29 cellular contexts compared by ENCODE assay signal in the genomic region with DNA sequence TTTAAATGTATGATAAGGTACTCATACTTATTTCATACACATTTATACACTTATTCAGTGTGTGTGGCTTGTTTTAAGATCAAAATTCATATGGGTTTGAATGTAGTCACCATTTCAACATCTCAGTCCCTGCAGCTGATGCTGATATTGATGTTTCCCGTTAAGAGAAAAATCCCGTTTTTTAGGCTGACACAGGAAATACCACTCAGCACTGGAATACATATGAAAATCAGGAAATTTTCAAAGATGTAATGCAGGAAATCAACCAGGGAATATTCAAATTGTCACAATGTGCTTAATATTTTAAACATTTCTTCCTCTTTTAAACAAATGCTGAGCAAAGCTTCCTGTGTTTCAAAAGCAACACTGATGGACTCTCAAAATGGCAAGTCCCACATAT.
DNase-seq lines count a peak whose midpoint lies in the region; ATAC-seq and TF ChIP-seq lines count a peak whose summit lies in the region.
"Had no signal": no experiment of that assay in that cellular context is flagged by ENCODE, and none has a peak within 500 bp of the region (broad histone marks: within the 10 kb centered on the region; RNA-seq: fewer than 3 reads in every experiment).

No MANE protein-coding gene starts in this region.

- intact Hi-C loops in CD14-positive monocyte (cut with micrococcal nuclease) (loop anchor here in 1 of 2 donors (5.0 to 10.0 kb wide), 3 partner anchors 68 to 130 kb away; partner anchors contain the start of gene MARCKS), HCT116 (cut with micrococcal nuclease) (no loop called here), left lung (cut with DNase I) (no loop called here)
- intact Hi-C loops in dendritic cell treated with granulocyte-macrophage colony-stimulating factor and Interleukin-4, amounts not matched to agents 40 ng/mL and 50 ng/mL, for 4 days (cut with micrococcal nuclease), result loop anchor here (5.0 kb wide), 1 partner anchor 45 kb away; no protein-coding TSS in a partner anchor

- H4K20me1 ChIP-seq in HCT116 (ENCODE audit: insufficient read depth), result no peaks in the 10 kb centered on the region

- H3K4me3 Mint-ChIP-seq in CD14-positive monocyte, result peak overlapping the region in 1 of 2 donors; percentile 15
- no peak overlapping the region for H3K4me3 Mint-ChIP-seq in dendritic cell treated with granulocyte-macrophage colony-stimulating factor and Interleukin-4, amounts not matched to agents 40 ng/mL and 50 ng/mL, for 4 days
- H3K4me3 Mint-ChIP-seq: activated CD4-positive, alpha-beta T cell treated with anti-CD3 and anti-CD28 coated beads, Interleukin-2, amount 10 ng/mL, durations not matched to agents 24 days and 14 days; activated CD8-positive, alpha-beta memory T cell treated with anti-CD3 and anti-CD28 coated beads, Interleukin-2, amount 10 ng/mL, durations not matched to agents 7 days and 5 days; activated T-helper 17 cell treated with anti-CD3 and anti-CD28 coated beads, Interleukin-2, amount 50 U/mL, for 72 hours; CD4-positive, CD25-positive, alpha-beta regulatory T cell; nephron; stimulated activated effector memory CD8-positive, alpha-beta T cell treated with anti-CD3 and anti-CD28 coated beads, Interleukin-12 subunit alpha, Interleukin-12 subunit beta, amount 100 ng/mL, for 72 hours had no signal

- no peaks in the 10 kb centered on the region for H3K9me2 ChIP-seq in HCT116 (ENCODE audit: insufficient read depth)

- peaks cover 0 to 2% (median 0%) of the 10 kb centered on the region in 3 donors for H3K27me3 Mint-ChIP-seq in CD14-positive monocyte (ENCODE audit: low read depth in 3 of 3)
- H3K27me3 Mint-ChIP-seq in dendritic cell treated with granulocyte-macrophage colony-stimulating factor and Interleukin-4, amounts not matched to agents 40 ng/mL and 50 ng/mL, for 4 days, result no peaks in the 10 kb centered on the region
- H3K27me3 Mint-ChIP-seq: activated CD4-positive, alpha-beta T cell treated with anti-CD3 and anti-CD28 coated beads, Interleukin-2, amount 10 ng/mL, durations not matched to agents 24 days and 14 days; activated CD8-positive, alpha-beta memory T cell treated with anti-CD3 and anti-CD28 coated beads, Interleukin-2, amount 10 ng/mL, durations not matched to agents 7 days and 5 days had no signal

- no peaks in the 10 kb centered on the region for H3K79me2 ChIP-seq in HCT116 (ENCODE audit: insufficient read depth, low read length)

- H3K9me3 Mint-ChIP-seq in CD14-positive monocyte, result peaks cover 0 to 3% (median 0%) of the 10 kb centered on the region in 7 donors
- no peaks in the 10 kb centered on the region for H3K9me3 Mint-ChIP-seq in dendritic cell treated with granulocyte-macrophage colony-stimulating factor and Interleukin-4, amounts not matched to agents 40 ng/mL and 50 ng/mL, for 4 days
- H3K9me3 Mint-ChIP-seq: activated CD4-positive, alpha-beta T cell treated with anti-CD3 and anti-CD28 coated beads, Interleukin-2, amount 10 ng/mL, durations not matched to agents 24 days and 14 days; activated naive CD4-positive, alpha-beta T cell treated with anti-CD3 and anti-CD28 coated beads, Interleukin-2, amount 50 U/mL, for 72 hours; activated T-helper 17 cell treated with anti-CD3 and anti-CD28 coated beads, Interleukin-2, amount 50 U/mL, for 72 hours; CD4-positive, CD25-positive, alpha-beta regulatory T cell; nephron; stimulated activated effector memory CD8-positive, alpha-beta T cell treated with anti-CD3 and anti-CD28 coated beads, Interleukin-12 subunit alpha, Interleukin-12 subunit beta, amount 100 ng/mL, for 72 hours had no signal

- peaks cover 33% of the 10 kb centered on the region for H3K4me1 Mint-ChIP-seq in CD14-positive monocyte
- peaks cover 47% of the 10 kb centered on the region for H3K4me1 Mint-ChIP-seq in dendritic cell treated with granulocyte-macrophage colony-stimulating factor and Interleukin-4, amounts not matched to agents 40 ng/mL and 50 ng/mL, for 4 days (ENCODE audit: low read depth)
- H3K4me1 Mint-ChIP-seq: activated CD4-positive, alpha-beta T cell treated with anti-CD3 and anti-CD28 coated beads, Interleukin-2, amount 10 ng/mL, durations not matched to agents 24 days and 14 days; activated T-helper 17 cell treated with anti-CD3 and anti-CD28 coated beads, Interleukin-2, amount 50 U/mL, for 72 hours; CD4-positive, CD25-positive, alpha-beta regulatory T cell; nephron; stimulated activated effector memory CD8-positive, alpha-beta T cell treated with anti-CD3 and anti-CD28 coated beads, Interleukin-12 subunit alpha, Interleukin-12 subunit beta, amount 100 ng/mL, for 72 hours had no signal

- DNase-seq in CD14-positive monocyte (ENCODE audit: low spot score) (no peak), HCT116 (ENCODE audit: low read depth, low spot score) (no peak), lung microvascular endothelial cell (ENCODE audit: low read depth in 2 of 2) (peak; percentile 66 to 74), putamen (ENCODE audit: low spot score) (no peak), left lung (no peak), NAMALWA (ENCODE audit: low spot score) (no peak)
- DNase-seq: activated CD4-positive, alpha-beta T cell treated with anti-CD3 and anti-CD28 coated beads, Interleukin-2, amount 10 ng/mL, durations not matched to agents 24 days and 14 days; activated CD8-positive, alpha-beta memory T cell treated with anti-CD3 and anti-CD28 coated beads, Interleukin-2, amount 10 ng/mL, durations not matched to agents 7 days and 5 days; CD4-positive, CD25-positive, alpha-beta regulatory T cell; cerebellar nuclear complex; effector memory CD4-positive, alpha-beta T cell; Kasumi-1; NCI-H1092; NCI-H187 treated with DMSO at 0.1 percent for 48 hours; NCI-H2227 treated with DMSO at 0.1 percent for 48 hours; T-helper 2 cell; uterus had no signal

- POLR2A ChIA-PET in HCT116 (lab: Charles Lee), result no interaction called here

- H3K4me1 ChIP-seq in HCT116 (ENCODE audit: control insufficient read depth in 1 of 2, insufficient read depth in 2 of 2, low read length in 2 of 2) (peaks cover 0 to 12% of the 10 kb centered on the region in 2 experiments; a peak in 2 of 4 replicates), left lung (peaks cover 0 to 39% of the 10 kb centered on the region in 2 donors)
- H3K4me1 ChIP-seq: ascending aorta, HAP-1, prostate gland, suprapubic skin, uterus had no signal

- H2AFZ ChIP-seq in HCT116 (ENCODE audit: low read depth, low read length, poor library complexity, severe bottlenecking), result peak overlapping the region; percentile 93

- CTCF ChIA-PET in HCT116 (lab: Charles Lee), result no interaction called here

- BruUV-seq in HCT116 (replicated peaks; lab: Mats Ljungman, UMichigan), result no TSS peak

- H3K4me2 ChIP-seq in HCT116 (ENCODE audit: low read length), result no peak overlapping the region

- no peak overlapping the region for H3K9ac ChIP-seq in HCT116 (ENCODE audit: low read length)

- peaks cover 0 to 3% of the 10 kb centered on the region in 2 donors for H3K36me3 Mint-ChIP-seq in CD14-positive monocyte
- no peaks in the 10 kb centered on the region for H3K36me3 Mint-ChIP-seq in dendritic cell treated with granulocyte-macrophage colony-stimulating factor and Interleukin-4, amounts not matched to agents 40 ng/mL and 50 ng/mL, for 4 days (ENCODE audit: low read depth)
- H3K36me3 Mint-ChIP-seq: activated CD8-positive, alpha-beta memory T cell treated with anti-CD3 and anti-CD28 coated beads, Interleukin-2, amount 10 ng/mL, durations not matched to agents 7 days and 5 days; activated naive CD4-positive, alpha-beta T cell treated with anti-CD3 and anti-CD28 coated beads, Interleukin-2, amount 50 U/mL, for 72 hours; CD4-positive, CD25-positive, alpha-beta regulatory T cell; stimulated activated effector memory CD8-positive, alpha-beta T cell treated with anti-CD3 and anti-CD28 coated beads, Interleukin-12 subunit alpha, Interleukin-12 subunit beta, amount 100 ng/mL, for 72 hours had no signal

- no peak for TF ChIP-seq RAD21 in HCT116 (IDR thresholded peaks at IDR 0.05; ENCODE audit: low read depth)

- no peak for ATAC-seq in HCT116
- ATAC-seq in left lung, result no peak
- no peak for ATAC-seq in HG02588 (IDR thresholded peaks at IDR 0.05; ENCODE audit: unreplicated experiment)
- ATAC-seq: activated CD8-positive, alpha-beta memory T cell treated with anti-CD3 and anti-CD28 coated beads, Interleukin-2, amount 10 ng/mL, durations not matched to agents 7 days and 5 days; activated naive CD4-positive, alpha-beta T cell treated with anti-CD3 and anti-CD28 coated beads, Interleukin-2, amount 50 U/mL, for 72 hours; Panc1; stimulated activated effector memory CD8-positive, alpha-beta T cell treated with anti-CD3 and anti-CD28 coated beads, Interleukin-12 subunit alpha, Interleukin-12 subunit beta, amount 100 ng/mL, for 72 hours had no signal

- peak overlapping the region; percentile 92 to 98 (median 97) for H3K27ac Mint-ChIP-seq in CD14-positive monocyte
- peak overlapping the region; percentile 83 for H3K27ac Mint-ChIP-seq in dendritic cell treated with granulocyte-macrophage colony-stimulating factor and Interleukin-4, amounts not matched to agents 40 ng/mL and 50 ng/mL, for 4 days
- H3K27ac Mint-ChIP-seq: activated CD4-positive, alpha-beta T cell treated with anti-CD3 and anti-CD28 coated beads, Interleukin-2, amount 10 ng/mL, durations not matched to agents 24 days and 14 days; activated CD8-positive, alpha-beta memory T cell treated with anti-CD3 and anti-CD28 coated beads, Interleukin-2, amount 10 ng/mL, durations not matched to agents 7 days and 5 days; activated naive CD4-positive, alpha-beta T cell treated with anti-CD3 and anti-CD28 coated beads, Interleukin-2, amount 50 U/mL, for 72 hours; activated T-helper 17 cell treated with anti-CD3 and anti-CD28 coated beads, Interleukin-2, amount 50 U/mL, for 72 hours; CD4-positive, CD25-positive, alpha-beta regulatory T cell; nephron; stimulated activated effector memory CD8-positive, alpha-beta T cell treated with anti-CD3 and anti-CD28 coated beads, Interleukin-12 subunit alpha, Interleukin-12 subunit beta, amount 100 ng/mL, for 72 hours had no signal

- no peak for TF ChIP-seq POLR2A in HCT116 (IDR thresholded peaks at IDR 0.05; ENCODE audit: borderline replicate concordance, extremely low read depth, insufficient read depth, insufficient read length)

- RAD21 ChIA-PET in HCT116 (lab: Charles Lee; ENCODE audit: low non-redundant PET in 1 of 2, low total read pairs in 2 of 2, uncharacterized antibody in 2 of 2, unreplicated experiment in 2 of 2), result no interaction called here

- no peak for TF ChIP-seq CTCF in CD14-positive monocyte (IDR thresholded peaks at IDR 0.05)
- TF ChIP-seq CTCF in HCT116 (IDR thresholded peaks at IDR 0.05 in 2 of 3, conservative IDR thresholded peaks at IDR 0.05 in 1 of 3; ENCODE audit: borderline replicate concordance in 1 of 3, insufficient read depth in 1 of 3, low read depth in 2 of 3, low read length in 2 of 3), result no peak
- no peak for TF ChIP-seq CTCF in left lung (IDR thresholded peaks at IDR 0.05)

- H3K27me3 ChIP-seq in HCT116 (ENCODE audit: insufficient read depth, low read length) (no peaks in the 10 kb centered on the region), left lung (no peaks in the 10 kb centered on the region)
- H3K27me3 ChIP-seq: ascending aorta, SJSA1, suprapubic skin, uterus had no signal

- H3K36me3 ChIP-seq in HCT116 (ENCODE audit: control insufficient read depth in 1 of 2, insufficient read depth in 2 of 2, low read length in 2 of 2) (no peaks in the 10 kb centered on the region), left lung (no peaks in the 10 kb centered on the region)
- H3K36me3 ChIP-seq: ascending aorta, HAP-1, prostate gland, SJSA1, suprapubic skin, uterus had no signal

- no peak overlapping the region for H3K27ac ChIP-seq in HCT116 (ENCODE audit: low read depth, low read length)
- H3K27ac ChIP-seq in left lung, result peak overlapping the region in 1 of 2 donors; percentile 85
- H3K27ac ChIP-seq: ascending aorta, prostate gland, SJSA1, suprapubic skin, uterus had no signal

- H3K4me3 ChIP-seq in HCT116 (replicated peaks in 1 of 2; ENCODE audit: low read depth in 1 of 2, low read length in 2 of 2) (no peak overlapping the region), left lung (no peak overlapping the region)
- H3K4me3 ChIP-seq: ascending aorta, HAP-1, prostate gland, SJSA1, suprapubic skin, uterus had no signal

- H3K9me3 ChIP-seq in HCT116 (ENCODE audit: control insufficient read depth in 1 of 2, insufficient read depth in 1 of 2, low read depth in 1 of 2, low read length in 2 of 2), result no peaks in the 10 kb centered on the region
- H3K9me3 ChIP-seq in left lung, result no peaks in the 10 kb centered on the region
- H3K9me3 ChIP-seq: ascending aorta, HAP-1, prostate gland, SJSA1, suprapubic skin, uterus had no signal

Comparison
In these comparisons a context has a peak if more than half of its experiments do, and no peak if none do; other contexts are left out.
1. DNase-seq: peak in lung microvascular endothelial cell (2 of 2); none in CD14-positive monocyte (single experiment), HCT116 (single experiment), putamen (single experiment), left lung (0 of 2) and NAMALWA (single experiment).